Comparison of ENCODE assay signal across 9 cellular contexts in the genomic region with DNA sequence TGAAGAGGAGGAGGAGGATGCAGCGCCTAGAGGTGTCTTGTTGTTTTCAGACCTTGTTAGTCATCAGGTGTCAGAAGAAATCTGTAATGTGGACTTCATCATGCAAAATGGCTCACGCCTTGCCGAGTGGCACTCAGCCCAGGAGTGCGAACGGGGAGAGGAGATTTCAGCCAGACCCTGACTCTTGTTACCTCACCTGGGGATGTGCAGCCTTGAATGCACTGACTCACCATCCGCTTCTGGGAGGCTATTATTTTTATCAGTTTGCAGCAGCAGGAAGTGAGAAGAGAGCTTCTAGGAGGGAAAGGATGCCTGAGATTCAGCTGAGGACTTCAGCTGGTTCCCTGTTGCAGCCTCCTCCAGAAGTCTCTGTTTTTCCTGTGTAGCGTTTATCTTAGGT. TPM values are rescaled to one million over a fixed set of nuclear protein-coding genes. Genes with fewer than 3 reads are reported as not detected.
DNase-seq lines count a peak whose midpoint lies in the region; FAIRE-seq and TF ChIP-seq lines count a peak whose summit lies in the region.
"Had no signal": no experiment of that assay in that cellular context is flagged by ENCODE, and none has a peak within 500 bp of the region (broad histone marks: within the 10 kb centered on the region; RNA-seq: fewer than 3 reads in every experiment).

No MANE protein-coding gene starts in this region.

- H3K4me3 ChIP-seq in bronchial epithelial cell (ENCODE audit: low read depth, low read length) (no peak overlapping the region), skeletal muscle satellite cell (ENCODE audit: low read length) (no peak overlapping the region), right atrium auricular region (no peak overlapping the region)

- no peaks in the 10 kb centered on the region for H3K9me3 ChIP-seq in skeletal muscle satellite cell (replicated peaks; ENCODE audit: low read length)
- no peaks in the 10 kb centered on the region for H3K9me3 ChIP-seq in right atrium auricular region
- H3K9me3 ChIP-seq: BE2C had no signal

- peak; percentile 11 to 33 for DNase-seq in SHP77 (lab: John Stamatoyannopoulos, UW)
- no peak for DNase-seq in SHP77 treated with DMSO at 0.1 percent for 48 hours (lab: John Stamatoyannopoulos, UW)
- DNase-seq in RCC 7860 (ENCODE audit: low spot score): peak; percentile 40
- peak; percentile 93 for DNase-seq in bronchial epithelial cell (ENCODE audit: low read depth)
- no peak for DNase-seq in right atrium auricular region (ENCODE audit: low spot score)
- no peak for DNase-seq in NCI-H1105 treated with DMSO at 0.1 percent for 48 hours (lab: John Stamatoyannopoulos, UW)
- no peak for DNase-seq in GM19239 (ENCODE audit: insufficient read length, low spot score)

- no peak overlapping the region for H3K9ac ChIP-seq in skeletal muscle satellite cell (ENCODE audit: low read depth, low read length)

- no peak overlapping the region for H3K27ac ChIP-seq in right atrium auricular region

- H3K27me3 ChIP-seq in bronchial epithelial cell (ENCODE audit: control insufficient read depth, insufficient read depth, low read length) (no peaks in the 10 kb centered on the region), skeletal muscle satellite cell (ENCODE audit: control insufficient read depth, insufficient read depth, low read length) (peaks cover 5% of the 10 kb centered on the region), right atrium auricular region (no peaks in the 10 kb centered on the region)

- no peak for TF ChIP-seq CTCF in bronchial epithelial cell (IDR thresholded peaks at IDR 0.05; ENCODE audit: insufficient read depth, low read length, severe bottlenecking)
- TF ChIP-seq CTCF in right atrium auricular region (IDR thresholded peaks at IDR 0.05): no peak

- peaks cover 35% of the 10 kb centered on the region for H3K4me1 ChIP-seq in skeletal muscle satellite cell (ENCODE audit: control insufficient read depth, insufficient read depth, low read length)
- H3K4me1 ChIP-seq in right atrium auricular region: peaks cover 0 to 15% of the 10 kb centered on the region in 2 donors

- H3K4me2 ChIP-seq in skeletal muscle satellite cell (ENCODE audit: low read length): peak overlapping the region; percentile 48

- no peak for FAIRE-seq in RCC 7860 (lab: Jason Lieb, UNC)
- FAIRE-seq in bronchial epithelial cell (lab: Jason Lieb, UNC): peak; percentile 97
- FAIRE-seq in GM19239 (lab: Jason Lieb, UNC): no peak

- H3K36me3 ChIP-seq in bronchial epithelial cell (ENCODE audit: control insufficient read depth, insufficient read depth, low read length): no peaks in the 10 kb centered on the region
- no peaks in the 10 kb centered on the region for H3K36me3 ChIP-seq in skeletal muscle satellite cell (ENCODE audit: insufficient read depth, low read length)
- no peaks in the 10 kb centered on the region for H3K36me3 ChIP-seq in right atrium auricular region
- H3K36me3 ChIP-seq: BE2C had no signal

RNA-seq across cellular contexts. Expression of a gene that starts 48.1 kb away (rescaled TPM):
- under 0.01 TPM in 2 replicates for total RNA-seq in bronchial epithelial cell
- 1.7 and 1.8 TPM in 2 replicates for total RNA-seq in skeletal muscle satellite cell (2012; rRNA removed)
- total RNA-seq in right atrium auricular region: 1 to 10 TPM; 2.0 to 3.0 TPM

Comparison
In these comparisons a context has a peak if more than half of its experiments do, and no peak if none do; other contexts are left out.
1. DNase-seq: peak in SHP77 (2 of 2), RCC 7860 (single experiment) and bronchial epithelial cell (single experiment); none in SHP77 treated with DMSO at 0.1 percent for 48 hours (single experiment), right atrium auricular region (single experiment), NCI-H1105 treated with DMSO at 0.1 percent for 48 hours (single experiment) and GM19239 (single experiment).